Comparison of ENCODE assay signal across 11 cellular contexts in the genomic region with DNA sequence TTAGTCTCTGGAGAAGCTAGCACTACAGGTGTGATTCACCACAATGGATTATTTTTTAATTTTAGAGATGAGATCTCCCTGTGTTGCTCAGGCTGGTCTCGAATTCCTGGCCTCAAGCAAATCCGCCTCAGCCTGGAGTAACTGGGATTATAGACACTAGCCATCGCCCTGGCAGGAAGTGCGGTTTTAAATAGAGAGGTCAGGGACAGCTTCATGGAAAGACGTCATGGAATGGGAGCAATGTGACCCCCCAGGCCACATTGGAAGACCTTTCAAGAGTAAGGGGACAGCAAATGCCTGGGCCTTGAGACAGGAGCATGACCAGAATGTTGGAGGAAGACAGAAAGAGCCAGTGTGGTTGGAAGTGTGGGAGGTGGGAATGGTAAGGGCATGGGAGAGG. TPM values are rescaled to one million over a fixed set of nuclear protein-coding genes. Genes with fewer than 3 reads are reported as not detected.
A peak's percentile ranks its signal among the peaks of the same experiment; 100 is the strongest.
DNase-seq lines count a peak whose midpoint lies in the region; ATAC-seq, FAIRE-seq and TF ChIP-seq lines count a peak whose summit lies in the region.
"Had no signal": no experiment of that assay in that cellular context is flagged by ENCODE, and none has a peak within 500 bp of the region (broad histone marks: within the 10 kb centered on the region; RNA-seq: fewer than 3 reads in every experiment).

No MANE protein-coding gene starts in this region.

- H3K9me1 ChIP-seq in keratinocyte (ENCODE audit: control insufficient read depth, extremely low read depth, insufficient read depth, low read length): peaks cover 3% of the 10 kb centered on the region

- H2AFZ ChIP-seq in keratinocyte (ENCODE audit: control insufficient read depth, low read length): no peak overlapping the region

- H3K9me3 Mint-ChIP-seq in activated naive CD4-positive, alpha-beta T cell treated with anti-CD3 and anti-CD28 coated beads for 36 hours: no peaks in the 10 kb centered on the region
- H3K9me3 Mint-ChIP-seq in activated CD8-positive, alpha-beta T cell treated with anti-CD3 and anti-CD28 coated beads for 36 hours: no peaks in the 10 kb centered on the region
- H3K9me3 Mint-ChIP-seq: nephron had no signal

- H3K79me2 ChIP-seq in keratinocyte (ENCODE audit: control insufficient read depth, insufficient read depth, low read length): peaks cover 4% of the 10 kb centered on the region

- H3K4me1 ChIP-seq in keratinocyte (ENCODE audit: control insufficient read depth, extremely low read depth, insufficient read depth, low read length) (peaks cover 33% of the 10 kb centered on the region), upper lobe of left lung (peaks cover 40 to 65% (median 54%) of the 10 kb centered on the region in 4 donors)

- DNase-seq in activated naive CD4-positive, alpha-beta T cell treated with anti-CD3 and anti-CD28 coated beads for 36 hours: no peak
- no peak for DNase-seq in activated naive CD4-positive, alpha-beta T cell treated with anti-CD3 and anti-CD28 coated beads, Interleukin-2, amount 50 U/mL, for 16 hours
- DNase-seq in activated CD8-positive, alpha-beta T cell treated with anti-CD3 and anti-CD28 coated beads for 36 hours: no peak
- no peak for DNase-seq in keratinocyte (ENCODE audit: low read depth, low spot score)
- no peak for DNase-seq in upper lobe of left lung
- no peak for DNase-seq in NCI-H226
- no peak for DNase-seq in NCI-H1048 (lab: John Stamatoyannopoulos, UW)
- DNase-seq: C1 segment of cervical spinal cord, NCI-H510A had no signal

- 75 to 88% methylated on average over 5 of the region's 5 CpGs for WGBS in upper lobe of left lung, 2 donors

- peaks cover 3% of the 10 kb centered on the region for H4K20me1 ChIP-seq in keratinocyte (ENCODE audit: control insufficient read depth, extremely low read depth, insufficient read depth, low read length)

- peak overlapping the region; percentile 96 for H3K27ac Mint-ChIP-seq in activated naive CD4-positive, alpha-beta T cell treated with anti-CD3 and anti-CD28 coated beads for 36 hours
- peak overlapping the region; percentile 96 for H3K27ac Mint-ChIP-seq in activated CD8-positive, alpha-beta T cell treated with anti-CD3 and anti-CD28 coated beads for 36 hours
- H3K27ac Mint-ChIP-seq: nephron had no signal

- POLR2A ChIA-PET in activated CD8-positive, alpha-beta T cell treated with anti-CD3 and anti-CD28 coated beads for 36 hours (lab: Charles Lee): interaction anchor here (0.6 to 2.6 kb wide), 4 partner anchors 15 to 21 kb away, joined by 4 to 16 read pairs (median 4); a partner anchor contains a TSS

- TF ChIP-seq POLR2A in upper lobe of left lung (IDR thresholded peaks at IDR 0.05): no peak

- H3K9me3 ChIP-seq in keratinocyte (ENCODE audit: control insufficient read depth, low read depth, low read length) (no peaks in the 10 kb centered on the region), upper lobe of left lung (no peaks in the 10 kb centered on the region)

- ATAC-seq in activated CD8-positive, alpha-beta T cell treated with anti-CD3 and anti-CD28 coated beads for 36 hours: no peak
- ATAC-seq in upper lobe of left lung (ENCODE audit: low FRiP score in 2 of 2) (no peak), GM18511 (IDR thresholded peaks at IDR 0.05; ENCODE audit: unreplicated experiment) (no peak)

- H3K4me3 ChIP-seq in keratinocyte (ENCODE audit: control insufficient read depth in 2 of 3, extremely low read depth in 1 of 3, insufficient read depth in 2 of 3, low read depth in 1 of 3, low read length in 3 of 3) (no peak overlapping the region), upper lobe of left lung (no peak overlapping the region)

- no peak for FAIRE-seq in keratinocyte (lab: Jason Lieb, UNC)

- peaks cover 9 to 17% of the 10 kb centered on the region in 2 experiments for H3K36me3 ChIP-seq in keratinocyte (ENCODE audit: control insufficient read depth in 2 of 2, extremely low read depth in 1 of 2, insufficient read depth in 2 of 2, low read length in 2 of 2)
- peaks cover 0 to 10% (median 0%) of the 10 kb centered on the region in 4 donors for H3K36me3 ChIP-seq in upper lobe of left lung

- intact Hi-C loops in activated naive CD4-positive, alpha-beta T cell treated with anti-CD3 and anti-CD28 coated beads for 36 hours (cut with micrococcal nuclease): no loop called here
- intact Hi-C loops in activated CD8-positive, alpha-beta T cell treated with anti-CD3 and anti-CD28 coated beads for 36 hours (cut with micrococcal nuclease): no loop called here

- peaks cover 88% of the 10 kb centered on the region for H3K4me1 Mint-ChIP-seq in activated naive CD4-positive, alpha-beta T cell treated with anti-CD3 and anti-CD28 coated beads for 36 hours (ENCODE audit: low read depth)
- H3K4me1 Mint-ChIP-seq in activated CD8-positive, alpha-beta T cell treated with anti-CD3 and anti-CD28 coated beads for 36 hours (ENCODE audit: low read depth): peaks cover 86% of the 10 kb centered on the region

- TF ChIP-seq EP300 in upper lobe of left lung (IDR thresholded peaks at IDR 0.05): no peak

- CTCF ChIA-PET in activated naive CD4-positive, alpha-beta T cell treated with anti-CD3 and anti-CD28 coated beads for 36 hours (lab: Charles Lee): interaction anchor here (1.6 to 2.2 kb wide), 3 partner anchors 12 to 27 kb away, joined by 4 to 7 read pairs (median 6); no protein-coding TSS in a partner anchor
- CTCF ChIA-PET in activated CD8-positive, alpha-beta T cell treated with anti-CD3 and anti-CD28 coated beads for 36 hours (lab: Charles Lee): interaction anchor here (2.4 kb wide), 1 partner anchor 12 kb away, joined by 18 read pairs; no protein-coding TSS in a partner anchor

- H3K27me3 ChIP-seq in keratinocyte (ENCODE audit: control insufficient read depth, extremely low read depth, insufficient read depth, low read length) (no peaks in the 10 kb centered on the region), upper lobe of left lung (no peaks in the 10 kb centered on the region)

- peak overlapping the region; percentile 47 for H3K4me2 ChIP-seq in keratinocyte (ENCODE audit: control insufficient read depth, extremely low read depth, insufficient read depth, low read depth, low read length)

- H3K27ac ChIP-seq in keratinocyte (ENCODE audit: control insufficient read depth, insufficient read depth, low read length): peak overlapping the region; percentile 74
- H3K27ac ChIP-seq in upper lobe of left lung: peak overlapping the region; percentile 49 to 99 (median 96)

- no peak for TF ChIP-seq CTCF in activated CD8-positive, alpha-beta T cell treated with anti-CD3 and anti-CD28 coated beads for 36 hours (IDR thresholded peaks at IDR 0.05)
- no peak for TF ChIP-seq CTCF in keratinocyte (optimal IDR thresholded peaks at IDR 0.05 in 1 of 3, IDR thresholded peaks at IDR 0.05 in 1 of 3, conservative IDR thresholded peaks at IDR 0.05 in 1 of 3; ENCODE audit: extremely low read depth in 1 of 3, insufficient read depth in 2 of 3, low read length in 3 of 3)
- TF ChIP-seq CTCF in upper lobe of left lung (IDR thresholded peaks at IDR 0.05): no peak

- peak overlapping the region; percentile 39 for H3K9ac ChIP-seq in keratinocyte (ENCODE audit: control insufficient read depth, extremely low read depth, insufficient read depth, low read length)

- dilution Hi-C loops in keratinocyte (cut with MboI; ENCODE audit: extremely low pct_ligation_motif_present, low sequenced_read_pairs): no loop called here

- H3K4me3 Mint-ChIP-seq in activated naive CD4-positive, alpha-beta T cell treated with anti-CD3 and anti-CD28 coated beads for 36 hours: peak overlapping the region; percentile 67
- peak overlapping the region; percentile 82 for H3K4me3 Mint-ChIP-seq in activated CD8-positive, alpha-beta T cell treated with anti-CD3 and anti-CD28 coated beads for 36 hours
- H3K4me3 Mint-ChIP-seq: nephron had no signal

- H3K27me3 Mint-ChIP-seq in activated naive CD4-positive, alpha-beta T cell treated with anti-CD3 and anti-CD28 coated beads for 36 hours (ENCODE audit: low read depth): no peaks in the 10 kb centered on the region
- H3K27me3 Mint-ChIP-seq in activated CD8-positive, alpha-beta T cell treated with anti-CD3 and anti-CD28 coated beads for 36 hours: no peaks in the 10 kb centered on the region

- H3K36me3 Mint-ChIP-seq in activated naive CD4-positive, alpha-beta T cell treated with anti-CD3 and anti-CD28 coated beads for 36 hours (ENCODE audit: low read depth): peaks cover 42% of the 10 kb centered on the region
- H3K36me3 Mint-ChIP-seq in activated CD8-positive, alpha-beta T cell treated with anti-CD3 and anti-CD28 coated beads for 36 hours (ENCODE audit: low read depth): peaks cover 59% of the 10 kb centered on the region

RNA-seq across cellular contexts. Expression of a gene that starts 2.2 kb away (rescaled TPM):
- 10 to 100 TPM; 51.2 to 56.5 TPM for total RNA-seq in activated naive CD4-positive, alpha-beta T cell treated with anti-CD3 and anti-CD28 coated beads for 36 hours
- 10 to 100 TPM; 75.1 to 82.8 TPM for total RNA-seq in activated CD8-positive, alpha-beta T cell treated with anti-CD3 and anti-CD28 coated beads for 36 hours
- 8.5 to 10.6 TPM (median 8.9 TPM) in 3 replicates for polyA plus RNA-seq in keratinocyte
- 34.8 TPM for polyA plus RNA-seq in keratinocyte (2011; ENCODE audit: low read depth)
- 2.9 and 7.9 TPM in 2 replicates for polyA plus RNA-seq in keratinocyte (2011; cell fraction: cytosol; rRNA removed)
- polyA plus RNA-seq in keratinocyte (2011; cell fraction: nucleus; rRNA removed): 4.1 and 4.9 TPM in 2 replicates
- 20.8 and 27.8 TPM in 2 replicates for polyA plus RNA-seq in keratinocyte (2012; ENCODE audit: low replicate concordance)
- polyA minus RNA-seq in keratinocyte: 4.0 to 14.3 TPM (median 4.4 TPM) in 3 replicates
- polyA minus RNA-seq in keratinocyte (2011; cell fraction: cytosol; rRNA and poly(A)+ RNA removed): 10.0 TPM
- 4.4 and 7.2 TPM in 2 replicates for polyA minus RNA-seq in keratinocyte (2011; cell fraction: nucleus; rRNA and poly(A)+ RNA removed)
- 100 to 1,000 TPM in 1 of 6 donors, 10 to 100 TPM in 5; 41.3 to 119 (median 67.0) TPM for total RNA-seq in upper lobe of left lung

RNA-seq across cellular contexts. Expression of a gene that starts 15.5 kb away (rescaled TPM):
- 10 to 100 TPM; 85.2 to 87.2 TPM for total RNA-seq in activated naive CD4-positive, alpha-beta T cell treated with anti-CD3 and anti-CD28 coated beads for 36 hours
- 10 to 100 TPM; 55.2 to 58.4 TPM for total RNA-seq in activated CD8-positive, alpha-beta T cell treated with anti-CD3 and anti-CD28 coated beads for 36 hours
- 27.5 to 28.2 TPM (median 27.7 TPM) in 3 replicates for polyA plus RNA-seq in keratinocyte
- polyA plus RNA-seq in keratinocyte (2011; ENCODE audit: low read depth): 16.4 TPM
- polyA plus RNA-seq in keratinocyte (2011; cell fraction: cytosol; rRNA removed): 18.2 and 20.9 TPM in 2 replicates
- polyA plus RNA-seq in keratinocyte (2011; cell fraction: nucleus; rRNA removed): 34.6 and 35.1 TPM in 2 replicates
- 21.1 and 27.8 TPM in 2 replicates for polyA plus RNA-seq in keratinocyte (2012; ENCODE audit: low replicate concordance)
- polyA minus RNA-seq in keratinocyte: 32.1 to 64.2 TPM (median 35.7 TPM) in 3 replicates
- 51.6 TPM for polyA minus RNA-seq in keratinocyte (2011; cell fraction: cytosol; rRNA and poly(A)+ RNA removed)
- 28.2 and 30.8 TPM in 2 replicates for polyA minus RNA-seq in keratinocyte (2011; cell fraction: nucleus; rRNA and poly(A)+ RNA removed)
- total RNA-seq in upper lobe of left lung: 10 to 100 TPM in 5 of 6 donors, 1 to 10 TPM in 1; 7.5 to 37.6 (median 18.4) TPM
